In the genomic region with DNA sequence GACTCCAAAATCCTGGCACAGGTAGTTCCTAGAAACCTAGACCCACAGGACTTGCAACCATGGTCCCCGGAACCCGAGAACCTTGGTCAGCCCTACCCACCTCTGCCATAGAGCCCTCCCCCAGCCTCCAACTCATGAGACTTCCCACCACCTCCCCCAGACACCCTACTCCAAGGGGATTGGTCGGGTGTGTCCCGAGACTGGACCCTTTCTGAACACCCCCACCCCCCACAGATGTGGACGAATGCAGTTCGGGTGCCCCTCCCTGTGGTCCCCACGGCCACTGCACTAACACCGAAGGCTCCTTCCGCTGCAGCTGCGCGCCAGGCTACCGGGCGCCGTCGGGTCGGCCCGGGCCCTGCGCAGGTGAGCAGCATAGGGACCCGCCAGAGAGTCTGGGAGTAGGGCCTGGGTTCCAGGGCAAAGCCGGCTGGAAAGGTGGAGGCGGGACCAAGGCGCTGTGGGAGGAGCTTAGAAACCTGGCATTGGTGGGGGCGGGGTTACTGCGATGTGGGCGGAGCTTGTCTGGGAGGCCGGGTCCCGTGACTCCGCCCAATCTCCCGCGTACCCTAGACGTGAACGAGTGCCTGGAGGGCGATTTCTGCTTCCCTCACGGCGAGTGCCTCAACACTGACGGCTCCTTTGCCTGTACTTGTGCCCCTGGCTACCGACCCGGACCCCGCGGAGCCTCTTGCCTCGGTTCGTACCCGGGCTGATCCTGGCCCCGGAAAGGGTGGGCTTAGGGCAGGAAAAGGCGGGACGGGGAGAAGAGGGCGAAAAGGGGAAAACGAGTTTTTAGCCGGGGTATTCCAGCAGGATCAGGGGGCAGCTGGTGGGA, we compare ENCODE assay signal across 8 cellular contexts. TPM values are rescaled to one million over a fixed set of nuclear protein-coding genes. Genes with fewer than 3 reads are reported as not detected.
DNase-seq lines count a peak whose midpoint lies in the region; ATAC-seq lines count a peak whose summit lies in the region.

No MANE protein-coding gene starts in this region.

- ATAC-seq in activated T-cell treated with anti-CD3 and anti-CD28 coated beads, Interleukin-2, amount 50 U/mL, for 4 hours: peak; percentile 1
- ATAC-seq in Right ventricle myocardium superior (ENCODE audit: poor library complexity) (no peak), HG03457 (IDR thresholded peaks at IDR 0.05; ENCODE audit: unreplicated experiment) (no peak)

- peaks cover 60% of the 10 kb centered on the region for H3K4me1 Mint-ChIP-seq in activated T-cell treated with anti-CD3 and anti-CD28 coated beads, Interleukin-2, amount 50 U/mL, for 4 hours (ENCODE audit: low read depth)

- no peaks in the 10 kb centered on the region for H3K9me3 Mint-ChIP-seq in activated T-cell treated with anti-CD3 and anti-CD28 coated beads, Interleukin-2, amount 50 U/mL, for 4 hours

- intact Hi-C loops in Right ventricle myocardium superior (cut with DNase I): no loop called here

- DNase-seq in ELR (ENCODE audit: low read depth) (peak; percentile 35), NCI-H345 (lab: John Stamatoyannopoulos, UW) (peak; percentile 93), Right ventricle myocardium superior (peak; percentile 80), skeletal muscle cell (ENCODE audit: low read depth) (no peak), NCI-H510A (lab: John Stamatoyannopoulos, UW) (no peak), NCI-H510A treated with DMSO at 0.1 percent for 48 hours (lab: John Stamatoyannopoulos, UW) (no peak)
- DNase-seq in activated T-cell treated with anti-CD3 and anti-CD28 coated beads, Interleukin-2, amount 50 U/mL, for 4 hours: peak; percentile 83

- peak overlapping the region; percentile 99 for H3K4me3 Mint-ChIP-seq in activated T-cell treated with anti-CD3 and anti-CD28 coated beads, Interleukin-2, amount 50 U/mL, for 4 hours

- H3K36me3 Mint-ChIP-seq in activated T-cell treated with anti-CD3 and anti-CD28 coated beads, Interleukin-2, amount 50 U/mL, for 4 hours (ENCODE audit: insufficient read depth): peaks cover 17% of the 10 kb centered on the region

- H3K4me3 ChIP-seq in skeletal muscle cell (ENCODE audit: low read depth, low read length): peak overlapping the region; percentile 79

- no peaks in the 10 kb centered on the region for H3K27me3 Mint-ChIP-seq in activated T-cell treated with anti-CD3 and anti-CD28 coated beads, Interleukin-2, amount 50 U/mL, for 4 hours (ENCODE audit: low read depth)

RNA-seq across cellular contexts. Expression of gene LTBP4, which starts 11.9 kb away (rescaled TPM):
- 100 to 1,000 TPM; 210 to 251 (median 213) TPM for total RNA-seq in activated T-cell treated with anti-CD3 and anti-CD28 coated beads, Interleukin-2, amount 50 U/mL, for 4 hours
- 296 TPM for total RNA-seq in Right ventricle myocardium superior

RNA-seq across cellular contexts. Expression of gene SHKBP1, which starts 36.4 kb away (rescaled TPM):
- total RNA-seq in activated T-cell treated with anti-CD3 and anti-CD28 coated beads, Interleukin-2, amount 50 U/mL, for 4 hours: 10 to 100 TPM; 80.1 to 86.1 (median 84.8) TPM
- 15.7 TPM for total RNA-seq in Right ventricle myocardium superior

Comparison
In these comparisons a context has a peak if more than half of its experiments do, and no peak if none do; other contexts are left out.
1. DNase-seq: peak in ELR (single experiment), NCI-H345 (single experiment), activated T-cell treated with anti-CD3 and anti-CD28 coated beads, Interleukin-2, amount 50 U/mL, for 4 hours (single experiment) and Right ventricle myocardium superior (single experiment); none in skeletal muscle cell (single experiment), NCI-H510A (single experiment) and NCI-H510A treated with DMSO at 0.1 percent for 48 hours (single experiment).
2. ATAC-seq: peak in activated T-cell treated with anti-CD3 and anti-CD28 coated beads, Interleukin-2, amount 50 U/mL, for 4 hours (2 of 2); none in Right ventricle myocardium superior (single experiment) and HG03457 (single experiment).